8 cellular contexts compared by ENCODE assay signal in the genomic region with DNA sequence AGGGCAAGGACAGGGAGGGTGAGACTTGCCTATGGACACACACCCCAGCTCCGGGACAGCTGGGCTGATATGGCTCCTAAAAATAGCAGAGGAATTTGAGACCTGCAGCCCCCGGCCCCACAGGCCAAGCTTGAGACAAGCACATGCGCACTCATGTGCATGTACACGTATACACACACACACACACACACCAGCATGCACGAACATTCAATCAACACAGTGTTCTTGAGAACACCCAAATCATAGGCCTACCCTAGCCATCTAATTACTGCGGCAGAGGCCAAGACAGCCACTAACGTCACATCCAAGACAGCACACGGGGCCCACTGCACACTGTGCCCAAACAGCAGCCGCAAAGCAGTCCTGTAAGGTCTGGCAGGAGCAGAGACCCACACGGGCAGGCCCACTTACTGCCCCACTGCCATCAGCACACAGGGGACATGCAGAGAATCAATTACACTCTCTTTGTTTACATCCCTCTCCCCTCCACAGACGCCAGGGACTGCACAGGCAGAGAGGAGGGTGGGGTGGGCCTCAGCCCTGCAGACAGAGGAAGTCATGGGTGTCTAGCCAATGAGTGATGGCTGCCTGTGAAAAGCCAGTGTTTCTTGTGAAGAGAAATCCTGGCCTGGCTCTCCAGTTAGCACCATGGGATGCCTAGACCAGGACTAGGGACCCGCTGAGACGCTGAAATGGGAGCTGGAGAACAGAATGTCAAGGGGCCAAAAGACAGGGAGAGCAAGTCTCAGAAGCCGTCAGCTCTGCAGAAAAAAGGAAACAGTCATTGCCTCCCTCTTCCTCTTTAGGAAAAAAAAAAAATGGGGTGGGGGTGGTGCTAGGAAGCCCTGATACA. TPM values are rescaled to one million over a fixed set of nuclear protein-coding genes. Genes with fewer than 3 reads are reported as not detected.
DNase-seq lines count a peak whose midpoint lies in the region; FAIRE-seq and TF ChIP-seq lines count a peak whose summit lies in the region.

No MANE protein-coding gene starts in this region.

- H3K27ac Mint-ChIP-seq in CD4-positive, alpha-beta memory T cell = peak overlapping the region; percentile 91 to 99 (median 97)
- H3K27ac Mint-ChIP-seq in osteocyte (ENCODE audit: unreplicated experiment) = peak overlapping the region; percentile 71

- dilution Hi-C loops in endothelial cell of umbilical vein (cut with MboI; ENCODE audit: extremely low pct_ligation_motif_present, low sequenced_read_pairs) = no loop called here

- BruUV-seq in endothelial cell of umbilical vein (replicated peaks; lab: Mats Ljungman, UMichigan) = no TSS peak

- no peaks in the 10 kb centered on the region for H3K27me3 Mint-ChIP-seq in CD4-positive, alpha-beta memory T cell
- no peaks in the 10 kb centered on the region for H3K27me3 Mint-ChIP-seq in osteocyte (ENCODE audit: unreplicated experiment)

- no peaks in the 10 kb centered on the region for H3K9me3 Mint-ChIP-seq in CD4-positive, alpha-beta memory T cell
- no peaks in the 10 kb centered on the region for H3K9me3 Mint-ChIP-seq in osteocyte (ENCODE audit: unreplicated experiment)

- peaks cover 7% of the 10 kb centered on the region for H3K36me3 ChIP-seq in CD4-positive, alpha-beta memory T cell (ENCODE audit: insufficient read depth, low read length)
- H3K36me3 ChIP-seq in KMS-11 (ENCODE audit: insufficient read depth) = no peaks in the 10 kb centered on the region
- no peaks in the 10 kb centered on the region for H3K36me3 ChIP-seq in endothelial cell of umbilical vein (ENCODE audit: control insufficient read depth in 2 of 2, extremely low read depth in 1 of 2, insufficient read depth in 2 of 2, low read length in 2 of 2)

- H3K4me2 ChIP-seq in KMS-11 (peak overlapping the region; percentile 93), endothelial cell of umbilical vein (ENCODE audit: insufficient read depth, low read length) (peak overlapping the region; percentile 9)

- H3K79me2 ChIP-seq in KMS-11 (ENCODE audit: insufficient read depth, low read depth) (no peaks in the 10 kb centered on the region; the same call in 1 of the 2 replicates), endothelial cell of umbilical vein (ENCODE audit: control insufficient read depth, insufficient read depth, low read length) (no peaks in the 10 kb centered on the region)

- TF ChIP-seq CTCF in KMS-11 (conservative IDR thresholded peaks at IDR 0.05; ENCODE audit: low read depth, low read length) (no peak), endothelial cell of umbilical vein (IDR thresholded peaks at IDR 0.05; ENCODE audit: extremely low read depth in 1 of 2, insufficient read depth in 1 of 2, low read depth in 1 of 2, low read length in 2 of 2) (no peak), osteocyte (IDR thresholded peaks at IDR 0.05) (no peak), GM10266 (IDR thresholded peaks at IDR 0.05; ENCODE audit: control insufficient read depth, insufficient read depth, low read depth, missing control alignments) (no peak)

- H2AFZ ChIP-seq in KMS-11 (ENCODE audit: low read depth) (peak overlapping the region; percentile 67), endothelial cell of umbilical vein (ENCODE audit: low read depth, low read length) (peak overlapping the region; percentile 73)

- peaks cover 11 to 26% of the 10 kb centered on the region in 2 donors for H3K36me3 Mint-ChIP-seq in CD4-positive, alpha-beta memory T cell
- H3K36me3 Mint-ChIP-seq in osteocyte (ENCODE audit: unreplicated experiment) = no peaks in the 10 kb centered on the region

- H3K4me1 ChIP-seq in CD4-positive, alpha-beta memory T cell (ENCODE audit: insufficient read depth, low read length) = peaks cover 71% of the 10 kb centered on the region
- H3K4me1 ChIP-seq in KMS-11 (ENCODE audit: low read depth, poor library complexity, severe bottlenecking) = peaks cover 31% of the 10 kb centered on the region
- H3K4me1 ChIP-seq in endothelial cell of umbilical vein (ENCODE audit: control insufficient read depth, extremely low read depth, insufficient read depth, low read length) = peaks cover 30% of the 10 kb centered on the region

- H4K20me1 ChIP-seq in KMS-11 (ENCODE audit: insufficient read depth) (no peaks in the 10 kb centered on the region), endothelial cell of umbilical vein (replicated peaks; ENCODE audit: control insufficient read depth, extremely low read depth, insufficient read depth, low read length) (no peaks in the 10 kb centered on the region)

- H3K9me3 ChIP-seq in CD4-positive, alpha-beta memory T cell (ENCODE audit: control insufficient read depth in 1 of 2, low read length in 2 of 2) = no peaks in the 10 kb centered on the region
- H3K9me3 ChIP-seq in endothelial cell of umbilical vein (replicated peaks; ENCODE audit: control insufficient read depth, insufficient read depth, low read length) = no peaks in the 10 kb centered on the region

- intact Hi-C loops in CD4-positive, alpha-beta memory T cell (cut with micrococcal nuclease) = loop anchor here (1.0 to 10.0 kb wide), 6 partner anchors 7 to 424 kb away; a partner anchor contains a TSS
- intact Hi-C loops in endothelial cell of umbilical vein (cut with micrococcal nuclease) = no loop called here

- no peaks in the 10 kb centered on the region for H3K27me3 ChIP-seq in CD4-positive, alpha-beta memory T cell (ENCODE audit: insufficient read depth, low read length)
- H3K27me3 ChIP-seq in KMS-11 (ENCODE audit: insufficient read depth, low read depth) = no peaks in the 10 kb centered on the region
- no peaks in the 10 kb centered on the region for H3K27me3 ChIP-seq in endothelial cell of umbilical vein (ENCODE audit: control insufficient read depth in 2 of 2, insufficient read depth in 2 of 2, low read length in 2 of 2)

- peak overlapping the region; percentile 90 to 98 (median 92) for H3K4me3 Mint-ChIP-seq in CD4-positive, alpha-beta memory T cell
- no peak overlapping the region for H3K4me3 Mint-ChIP-seq in osteocyte (ENCODE audit: unreplicated experiment)

- POLR2A ChIA-PET in CD4-positive, alpha-beta memory T cell (lab: Charles Lee; ENCODE audit: partially characterized antibody) = interaction anchor here (0.6 to 4.4 kb wide), 23 partner anchors 9 to 545 kb away, joined by 3 to 50 read pairs (median 6); a partner anchor contains a TSS
- POLR2A ChIA-PET in endothelial cell of umbilical vein (lab: Charles Lee) = interaction anchor here (0.7 kb wide), 1 partner anchor 115 kb away, joined by 3 read pairs; no protein-coding TSS in a partner anchor

- peak; percentile 37 for FAIRE-seq in endothelial cell of umbilical vein (lab: Jason Lieb, UNC)

- peak overlapping the region; percentile 55 to 72 for H3K4me3 ChIP-seq in CD4-positive, alpha-beta memory T cell (ENCODE audit: low read length in 2 of 2)
- no peak overlapping the region for H3K4me3 ChIP-seq in KMS-11 (IDR thresholded peaks at IDR 0.05; ENCODE audit: insufficient read depth, low read depth, low read length)
- peak overlapping the region in 1 of 3 experiments; percentile 4 for H3K4me3 ChIP-seq in endothelial cell of umbilical vein (replicated peaks in 1 of 3; ENCODE audit: insufficient read depth in 1 of 3, low read depth in 1 of 3, low read length in 3 of 3)

- TF ChIP-seq POLR2A in endothelial cell of umbilical vein (IDR thresholded peaks at IDR 0.05; ENCODE audit: low read depth, low read length) = no peak

- H3K9me1 ChIP-seq in endothelial cell of umbilical vein (replicated peaks; ENCODE audit: control insufficient read depth, extremely low read depth, insufficient read depth, low read length) = no peaks in the 10 kb centered on the region

- peaks cover 52 to 84% (median 69%) of the 10 kb centered on the region in 4 donors for H3K4me1 Mint-ChIP-seq in CD4-positive, alpha-beta memory T cell
- peaks cover 33% of the 10 kb centered on the region for H3K4me1 Mint-ChIP-seq in osteocyte (ENCODE audit: unreplicated experiment)

- peak; percentile 55 to 84 (median 60) for DNase-seq in CD4-positive, alpha-beta memory T cell
- peak; percentile 41 to 44 for DNase-seq in activated CD4-positive, alpha-beta T cell treated with anti-CD3 and anti-CD28 coated beads for 4 hours
- DNase-seq in endothelial cell of umbilical vein (ENCODE audit: low read depth, low spot score) (peak; percentile 58), osteocyte (ENCODE audit: extremely low spot score, unreplicated experiment) (no peak), GM10266 (ENCODE audit: extremely low spot score) (no peak), iPS-NIHi11 (ENCODE audit: low spot score) (no peak), HCEC 1CT (no peak)

- H3K9ac ChIP-seq in KMS-11 (no peak overlapping the region; the same call in 1 of the 2 replicates), endothelial cell of umbilical vein (replicated peaks; ENCODE audit: extremely low read depth, insufficient read depth, low read length) (no peak overlapping the region)

- CTCF ChIA-PET in CD4-positive, alpha-beta memory T cell (lab: Charles Lee; ENCODE audit: partially characterized antibody) = interaction anchor here (0.8 to 17.1 kb wide), 10 partner anchors 8 to 189 kb away, joined by 3 to 465 read pairs (median 18); a partner anchor contains a TSS
- CTCF ChIA-PET in endothelial cell of umbilical vein (lab: Charles Lee) = interaction anchor here (0.6 to 13.7 kb wide), 12 partner anchors 8 to 190 kb away, joined by 3 to 329 read pairs (median 7); a partner anchor contains a TSS

- H3K27ac ChIP-seq in CD4-positive, alpha-beta memory T cell (ENCODE audit: low read depth, low read length) = peak overlapping the region; percentile 81
- H3K27ac ChIP-seq in KMS-11 (no peak overlapping the region), endothelial cell of umbilical vein (ENCODE audit: insufficient read depth, low read depth, low read length) (no peak overlapping the region)

TF ChIP-seq in endothelial cell of umbilical vein, 7 proteins besides CTCF, POLR2A, EP300 and RAD21 (continues in another document):
- TF ChIP-seq, protein P1, sequence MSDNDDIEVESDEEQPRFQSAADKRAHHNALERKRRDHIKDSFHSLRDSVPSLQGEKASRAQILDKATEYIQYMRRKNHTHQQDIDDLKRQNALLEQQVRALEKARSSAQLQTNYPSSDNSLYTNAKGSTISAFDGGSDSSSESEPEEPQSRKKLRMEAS (IDR thresholded peaks at IDR 0.05; ENCODE audit: insufficient read depth, insufficient read length) = no peak
- TF ChIP-seq JUN (IDR thresholded peaks at IDR 0.05; ENCODE audit: borderline replicate concordance, insufficient read depth, insufficient read length, low read depth) (no peak), MYC (IDR thresholded peaks at IDR 0.05; ENCODE audit: low read depth, low read length) (no peak)

RNA-seq across cellular contexts. Expression of a gene that starts 39.3 kb away (rescaled TPM):
- total RNA-seq in CD4-positive, alpha-beta memory T cell = 100 to 1,000 TPM; 134 to 136 TPM
- polyA plus RNA-seq in CD4-positive, alpha-beta memory T cell = 10 to 100 TPM in 1 of 2 donors, 1 to 10 TPM in 1; 6.0 to 44.9 TPM
- total RNA-seq in endothelial cell of umbilical vein (20.6 and 28.3 TPM in 2 replicates), osteocyte (27.8 and 28.8 TPM in 2 replicates)
- 3.9 and 4.5 TPM in 2 replicates for polyA plus RNA-seq in endothelial cell of umbilical vein
- polyA plus RNA-seq in endothelial cell of umbilical vein (2011; cell fraction: cytosol; rRNA removed) = 3.7 and 4.6 TPM in 2 replicates
- polyA plus RNA-seq in endothelial cell of umbilical vein (2011; cell fraction: nucleus; rRNA removed) = 17.3 and 26.0 TPM in 2 replicates
- polyA plus RNA-seq in endothelial cell of umbilical vein (2012) = 15.0 and 19.6 TPM in 2 replicates
- 17.9 and 22.6 TPM in 2 replicates for polyA minus RNA-seq in endothelial cell of umbilical vein
- 19.3 TPM for polyA minus RNA-seq in endothelial cell of umbilical vein (2011; cell fraction: cytosol; rRNA and poly(A)+ RNA removed)
- polyA minus RNA-seq in endothelial cell of umbilical vein (2011; cell fraction: nucleus; rRNA and poly(A)+ RNA removed) = 22.6 and 25.2 TPM in 2 replicates

Comparison
In these comparisons a context has a peak if more than half of its experiments do, and no peak if none do; other contexts are left out.
1. DNase-seq: peak in CD4-positive, alpha-beta memory T cell (5 of 5), activated CD4-positive, alpha-beta T cell treated with anti-CD3 and anti-CD28 coated beads for 4 hours (2 of 2) and endothelial cell of umbilical vein (single experiment); none in osteocyte (single experiment), GM10266 (single experiment), iPS-NIHi11 (single experiment) and HCEC 1CT (single experiment).